10 cellular contexts compared by ENCODE assay signal in genomic region chr17:69608114-69608513, GRCh38.
DNase-seq lines count a peak whose midpoint lies in the region; ATAC-seq and TF ChIP-seq lines count a peak whose summit lies in the region.
"Had no signal": no experiment of that assay in that cellular context is flagged by ENCODE, and none has a peak within 500 bp of the region (broad histone marks: within the 10 kb centered on the region; RNA-seq: fewer than 3 reads in every experiment).

No MANE protein-coding gene starts in this region.

- TF ChIP-seq CTCF in brain microvascular endothelial cell (IDR thresholded peaks at IDR 0.05; ENCODE audit: low read depth, low read length, missing control alignments): no peak
- no peak for TF ChIP-seq CTCF in suprapubic skin (IDR thresholded peaks at IDR 0.05)
- no peak for TF ChIP-seq CTCF in WTC11 (IDR thresholded peaks at IDR 0.05)

- WGBS in mesodermal cell (ENCODE audit: insufficient coverage in 2 of 2), 2 experiments: 100% methylated on average over 2 of the region's 2 CpGs; no CpG with 5 or more reads in 1 of the 2 experiments
- WGBS in suprapubic skin: 46% methylated on average over 2 of the region's 2 CpGs

- H3K4me1 ChIP-seq in mesodermal cell (ENCODE audit: control insufficient read depth, insufficient read depth, low read length, poor library complexity, severe bottlenecking) (peaks cover 23% of the 10 kb centered on the region), suprapubic skin (peaks cover 37% of the 10 kb centered on the region)

- CTCF ChIA-PET in activated CD8-positive, alpha-beta T cell treated with anti-CD3 and anti-CD28 coated beads, Interleukin-2, amount 10 ng/mL, durations not matched to agents 7 days and 5 days (lab: Charles Lee): interaction anchor here (0.8 to 2.6 kb wide), 20 partner anchors 9 to 953 kb away, joined by 3 to 17 read pairs (median 5); no protein-coding TSS in a partner anchor
- CTCF ChIA-PET in WTC11 (lab: Charles Lee): interaction anchor here (0.9 to 3.5 kb wide), 21 partner anchors 10 to 1022 kb away, joined by 3 to 35 read pairs (median 5); partner anchors contain the start of genes KCNJ16 and KCNJ2

- H3K27ac ChIP-seq in brain microvascular endothelial cell: peak overlapping the region; percentile 86
- H3K27ac ChIP-seq in mesodermal cell (ENCODE audit: low read depth, low read length, severe bottlenecking): peak overlapping the region; percentile 65
- H3K27ac ChIP-seq in suprapubic skin: peak overlapping the region; percentile 49
- H3K27ac ChIP-seq: SK-N-MC had no signal

- no peaks in the 10 kb centered on the region for H3K9me3 Mint-ChIP-seq in activated CD8-positive, alpha-beta T cell treated with anti-CD3 and anti-CD28 coated beads, Interleukin-2, amount 10 ng/mL, durations not matched to agents 7 days and 5 days (ENCODE audit: insufficient read depth)
- peaks cover 5% of the 10 kb centered on the region for H3K9me3 Mint-ChIP-seq in WTC11

- H3K36me3 ChIP-seq in brain microvascular endothelial cell (replicated peaks) (no peaks in the 10 kb centered on the region), mesodermal cell (ENCODE audit: control insufficient read depth, insufficient read depth, low read length) (no peaks in the 10 kb centered on the region), suprapubic skin (no peaks in the 10 kb centered on the region)
- H3K36me3 ChIP-seq: cardiac muscle cell had no signal

- no peak overlapping the region for H3K27ac Mint-ChIP-seq in activated CD8-positive, alpha-beta T cell treated with anti-CD3 and anti-CD28 coated beads, Interleukin-2, amount 10 ng/mL, durations not matched to agents 7 days and 5 days
- H3K27ac Mint-ChIP-seq in WTC11: no peak overlapping the region

- H3K4me1 Mint-ChIP-seq in activated CD8-positive, alpha-beta T cell treated with anti-CD3 and anti-CD28 coated beads, Interleukin-2, amount 10 ng/mL, durations not matched to agents 7 days and 5 days (ENCODE audit: low read depth): peaks cover 29% of the 10 kb centered on the region
- H3K4me1 Mint-ChIP-seq in WTC11: peaks cover 11% of the 10 kb centered on the region

- POLR2A ChIA-PET in activated CD8-positive, alpha-beta T cell treated with anti-CD3 and anti-CD28 coated beads, Interleukin-2, amount 10 ng/mL, durations not matched to agents 7 days and 5 days (lab: Charles Lee): no interaction called here
- POLR2A ChIA-PET in WTC11 (lab: Charles Lee): no interaction called here

- no peak for TF ChIP-seq EP300 in suprapubic skin (IDR thresholded peaks at IDR 0.05)

- no peak for TF ChIP-seq POLR2A in suprapubic skin (IDR thresholded peaks at IDR 0.05)

- peaks cover 4% of the 10 kb centered on the region for H3K9me3 ChIP-seq in mesodermal cell (ENCODE audit: control insufficient read depth, low read length)
- no peaks in the 10 kb centered on the region for H3K9me3 ChIP-seq in suprapubic skin

- H3K4me3 ChIP-seq in brain microvascular endothelial cell (ENCODE audit: low read depth, low read length) (no peak overlapping the region), mesodermal cell (ENCODE audit: extremely low read depth, insufficient read depth, low read length, poor library complexity, severe bottlenecking) (no peak overlapping the region), suprapubic skin (no peak overlapping the region)
- H3K4me3 ChIP-seq: cardiac muscle cell, SK-N-MC had no signal

- H3K4me3 Mint-ChIP-seq in activated CD8-positive, alpha-beta T cell treated with anti-CD3 and anti-CD28 coated beads, Interleukin-2, amount 10 ng/mL, durations not matched to agents 7 days and 5 days: no peak overlapping the region
- H3K4me3 Mint-ChIP-seq in WTC11: no peak overlapping the region

- no peak for ATAC-seq in activated CD8-positive, alpha-beta T cell treated with anti-CD3 and anti-CD28 coated beads, Interleukin-2, amount 10 ng/mL, durations not matched to agents 7 days and 5 days
- ATAC-seq in WTC11: no peak

- in situ Hi-C loops in brain microvascular endothelial cell (cut with HindIII; ENCODE audit: low pct_ligation_motif_present, low sequenced_read_pairs): no loop called here

- H3K27me3 ChIP-seq in brain microvascular endothelial cell (replicated peaks) (no peaks in the 10 kb centered on the region), suprapubic skin (no peaks in the 10 kb centered on the region)
- H3K27me3 ChIP-seq: cardiac muscle cell had no signal

- DNase-seq in NCI-H2171 treated with DMSO at 0.1 percent for 48 hours (lab: John Stamatoyannopoulos, UW) (peak; percentile 80), brain microvascular endothelial cell (no peak), suprapubic skin (ENCODE audit: low spot score in 2 of 2) (no peak), KG1 (lab: John Stamatoyannopoulos, UW) (no peak), WTC11 (ENCODE audit: low spot score) (no peak)
- no peak for DNase-seq in activated CD8-positive, alpha-beta memory T cell treated with anti-CD3 and anti-CD28 coated beads for 24 hours
- no peak for DNase-seq in activated CD8-positive, alpha-beta T cell treated with anti-CD3 and anti-CD28 coated beads, Interleukin-2, amount 10 ng/mL, durations not matched to agents 7 days and 5 days

- no peaks in the 10 kb centered on the region for H3K27me3 Mint-ChIP-seq in activated CD8-positive, alpha-beta T cell treated with anti-CD3 and anti-CD28 coated beads, Interleukin-2, amount 10 ng/mL, durations not matched to agents 7 days and 5 days (ENCODE audit: low read depth)
- no peaks in the 10 kb centered on the region for H3K27me3 Mint-ChIP-seq in WTC11 (ENCODE audit: low read depth)

- no peaks in the 10 kb centered on the region for H3K36me3 Mint-ChIP-seq in activated CD8-positive, alpha-beta T cell treated with anti-CD3 and anti-CD28 coated beads, Interleukin-2, amount 10 ng/mL, durations not matched to agents 7 days and 5 days (ENCODE audit: low read depth)
- no peaks in the 10 kb centered on the region for H3K36me3 Mint-ChIP-seq in WTC11

TF ChIP-seq in WTC11, 78 proteins besides CTCF, POLR2A, EP300 and RAD21:
- TF ChIP-seq KAT7 (CRISPR knock-in tag; IDR thresholded peaks at IDR 0.05; ENCODE audit: borderline replicate concordance): no peak
- no peak for TF ChIP-seq NFATC4 (CRISPR knock-in tag; IDR thresholded peaks at IDR 0.05)
- TF ChIP-seq ZNF671 (CRISPR knock-in tag; IDR thresholded peaks at IDR 0.05): no peak
- no peak for TF ChIP-seq PRRX2 (CRISPR knock-in tag; IDR thresholded peaks at IDR 0.05)
- TF ChIP-seq ZNF232 (CRISPR knock-in tag; IDR thresholded peaks at IDR 0.05): no peak
